Comparison of ENCODE assay signal across 17 cellular contexts in genomic region chr16:48361012-48361411, GRCh38.
"Had no signal": no experiment of that assay in that cellular context is flagged by ENCODE, and none has a peak within 500 bp of the region (broad histone marks: within the 10 kb centered on the region; RNA-seq: fewer than 3 reads in every experiment).

No MANE protein-coding gene starts in this region.

- H3K9me3 ChIP-seq: breast epithelium, stomach had no signal

- H3K27ac ChIP-seq: breast epithelium had no signal

- H3K4me3 ChIP-seq: breast epithelium, lung, stomach had no signal

- H3K27me3 ChIP-seq: breast epithelium, stomach had no signal

- ATAC-seq: left colon had no signal

- FAIRE-seq: urothelium cell line had no signal

- DNase-seq: activated CD4-positive, alpha-beta T cell treated with anti-CD3 and anti-CD28 coated beads, Interleukin-2, amount 10 ng/mL, durations not matched to agents 7 days and 5 days; activated CD4-positive, CD25-positive, alpha-beta regulatory T cell; activated gamma-delta T cell; activated T-cell treated with anti-CD3 and anti-CD28 coated beads, Interleukin-2, amount 50 U/mL, for 1 hour; aorta; endodermal cell; erythroblast; immature natural killer cell; left colon; midbrain; retina; stimulated activated CD4-positive, alpha-beta T cell treated with anti-CD3 and anti-CD28 coated beads, Interleukin-15, amount 100 ng/mL, for 24 hours; stimulated activated CD4-positive, alpha-beta T cell treated with anti-CD3 and anti-CD28 coated beads, Interleukin-4, amount 100 ng/mL, for 4 hours; stomach had no signal
